In the genomic region with DNA sequence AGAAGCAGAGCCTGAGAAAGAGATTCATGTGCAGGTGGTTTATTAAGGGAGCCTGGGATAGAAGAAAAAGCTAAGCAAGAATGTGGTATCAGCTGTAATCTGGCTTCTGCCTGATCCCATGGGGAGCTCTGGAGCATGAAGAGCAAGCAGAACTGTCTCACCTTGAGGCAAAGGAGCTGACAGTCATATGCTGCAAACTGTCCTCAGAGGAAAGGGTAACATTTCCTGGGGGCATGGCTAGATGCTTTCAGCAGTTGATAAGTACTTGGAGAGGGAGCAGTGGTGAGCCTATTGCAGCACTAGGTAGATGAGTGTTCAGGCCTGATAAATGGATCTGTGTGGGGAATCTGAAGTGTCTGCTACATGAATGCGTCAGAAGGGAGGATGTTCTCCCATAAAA, we compare ENCODE assay signal across 21 cellular contexts.
"Had no signal": no experiment of that assay in that cellular context is flagged by ENCODE, and none has a peak within 500 bp of the region (broad histone marks: within the 10 kb centered on the region; RNA-seq: fewer than 3 reads in every experiment).

No MANE protein-coding gene starts in this region.

- DNase-seq: activated CD4-positive, alpha-beta T cell treated with anti-CD3 and anti-CD28 coated beads, Interleukin-2, amount 50 U/mL, for 1 hour; activated CD8-positive, alpha-beta T cell treated with anti-CD3 and anti-CD28 coated beads, Interleukin-2, amount 10 ng/mL, durations not matched to agents 7 days and 5 days; activated gamma-delta T cell; activated naive CD4-positive, alpha-beta T cell treated with anti-CD3 and anti-CD28 coated beads, Interleukin-2, amount 50 U/mL, for 16 hours; activated naive CD8-positive, alpha-beta T cell treated with anti-CD3 and anti-CD28 coated beads, Interleukin-2, amount 50 U/mL, for 24 hours; anterior cingulate cortex; body of pancreas; caudate nucleus; effector CD8-positive, alpha-beta T cell; hippocampal formation; nephron progenitor cell; small intestine; stimulated activated naive B cell treated with anti-CD40 and anti-IgM and Interleukin-4, amounts not matched to agents 10 μg/mL and 1 μg/mL and 100 μg/mL, for 72 hours; T-helper 9 cell; transverse colon; uterus had no signal

- H3K4me3 Mint-ChIP-seq: activated CD8-positive, alpha-beta T cell treated with anti-CD3 and anti-CD28 coated beads, Interleukin-2, amount 10 ng/mL, durations not matched to agents 7 days and 5 days; activated naive CD8-positive, alpha-beta T cell treated with anti-CD3 and anti-CD28 coated beads, Interleukin-2, amount 50 U/mL, for 24 hours; activated T-helper 1 cell treated with anti-CD3 and anti-CD28 coated beads, Interleukin-12 subunit alpha, Interleukin-12 subunit beta, Interleukin-2, Interleukin-4 antibody, amounts not matched to agents 30 ng/mL and 10 ng/mL and 1 ng/mL, durations not matched to agents 14 hours and 24 hours and 36 hours; dendritic cell treated with granulocyte-macrophage colony-stimulating factor and Interleukin-4, amounts not matched to agents 40 ng/mL and 50 ng/mL, for 4 days; memory B cell; nephron progenitor cell; stimulated activated naive B cell treated with anti-CD40 and anti-IgM and Interleukin-4, amounts not matched to agents 10 μg/mL and 1 μg/mL and 100 μg/mL, for 72 hours had no signal

- H3K36me3 ChIP-seq: transverse colon, uterus had no signal

- H3K27me3 ChIP-seq: body of pancreas, transverse colon, uterus had no signal

- H3K9me3 Mint-ChIP-seq: activated naive CD8-positive, alpha-beta T cell treated with anti-CD3 and anti-CD28 coated beads, Interleukin-2, amount 50 U/mL, for 24 hours; activated T-helper 1 cell treated with anti-CD3 and anti-CD28 coated beads, Interleukin-12 subunit alpha, Interleukin-12 subunit beta, Interleukin-2, Interleukin-4 antibody, amounts not matched to agents 30 ng/mL and 10 ng/mL and 1 ng/mL, durations not matched to agents 14 hours and 24 hours and 36 hours; nephron progenitor cell had no signal

- H3K27ac Mint-ChIP-seq: activated CD8-positive, alpha-beta T cell treated with anti-CD3 and anti-CD28 coated beads, Interleukin-2, amount 10 ng/mL, durations not matched to agents 7 days and 5 days; activated naive CD8-positive, alpha-beta T cell treated with anti-CD3 and anti-CD28 coated beads, Interleukin-2, amount 50 U/mL, for 24 hours; activated T-helper 1 cell treated with anti-CD3 and anti-CD28 coated beads, Interleukin-12 subunit alpha, Interleukin-12 subunit beta, Interleukin-2, Interleukin-4 antibody, amounts not matched to agents 30 ng/mL and 10 ng/mL and 1 ng/mL, durations not matched to agents 14 hours and 24 hours and 36 hours; dendritic cell treated with granulocyte-macrophage colony-stimulating factor and Interleukin-4, amounts not matched to agents 40 ng/mL and 50 ng/mL, for 4 days; memory B cell; nephron progenitor cell; stimulated activated naive B cell treated with anti-CD40 and anti-IgM and Interleukin-4, amounts not matched to agents 10 μg/mL and 1 μg/mL and 100 μg/mL, for 72 hours had no signal

- H3K4me1 ChIP-seq: body of pancreas, transverse colon, uterus had no signal

- H3K36me3 Mint-ChIP-seq: memory B cell; stimulated activated naive B cell treated with anti-CD40 and anti-IgM and Interleukin-4, amounts not matched to agents 10 μg/mL and 1 μg/mL and 100 μg/mL, for 72 hours had no signal

- H3K4me1 Mint-ChIP-seq: activated naive CD8-positive, alpha-beta T cell treated with anti-CD3 and anti-CD28 coated beads, Interleukin-2, amount 50 U/mL, for 24 hours; memory B cell; stimulated activated naive B cell treated with anti-CD40 and anti-IgM and Interleukin-4, amounts not matched to agents 10 μg/mL and 1 μg/mL and 100 μg/mL, for 72 hours had no signal

- ATAC-seq: activated CD4-positive, CD25-positive, alpha-beta regulatory T cell treated with anti-CD3 and anti-CD28 coated beads, Interleukin-2, amount 50 U/mL, for 24 hours; activated CD8-positive, alpha-beta T cell treated with anti-CD3 and anti-CD28 coated beads, Interleukin-2, amount 10 ng/mL, durations not matched to agents 7 days and 5 days; activated naive CD8-positive, alpha-beta T cell treated with anti-CD3 and anti-CD28 coated beads, Interleukin-2, amount 50 U/mL, for 24 hours; body of pancreas; sciatic nerve; stimulated activated naive B cell treated with anti-CD40 and anti-IgM and Interleukin-4, amounts not matched to agents 10 μg/mL and 1 μg/mL and 100 μg/mL, for 72 hours had no signal

- H3K27ac ChIP-seq: body of pancreas, transverse colon, uterus had no signal

- H3K9me3 ChIP-seq: body of pancreas, transverse colon, uterus had no signal

- H3K27me3 Mint-ChIP-seq: dendritic cell treated with granulocyte-macrophage colony-stimulating factor and Interleukin-4, amounts not matched to agents 40 ng/mL and 50 ng/mL, for 4 days; memory B cell had no signal

- H3K4me3 ChIP-seq: body of pancreas, transverse colon, uterus had no signal
